8 cellular contexts compared by ENCODE assay signal in genomic region chr9:135500071-135500524, GRCh38. TPM values are rescaled to one million over a fixed set of nuclear protein-coding genes. Genes with fewer than 3 reads are reported as not detected.
DNase-seq lines count a peak whose midpoint lies in the region; ATAC-seq, FAIRE-seq and TF ChIP-seq lines count a peak whose summit lies in the region.

No MANE protein-coding gene starts in this region.

- peak overlapping the region; percentile 88 for H3K4me2 ChIP-seq in K562 (ENCODE audit: insufficient read depth, low read length)

- CTCF ChIA-PET in K562 (lab: Yijun Ruan, JAX; ENCODE audit: low intra/inter-chr PET ratio): interaction anchor here (0.7 kb wide), 1 partner anchor 1707 kb away, joined by 3 read pairs; no protein-coding TSS in a partner anchor

- peak; percentile 25 for ATAC-seq in GM19395 (IDR thresholded peaks at IDR 0.05; ENCODE audit: unreplicated experiment)
- peak; percentile 16 for ATAC-seq in K562
- ATAC-seq in GM21515 (IDR thresholded peaks at IDR 0.05; ENCODE audit: unreplicated experiment): no peak

- H3K4me1 ChIP-seq in HUES6 (ENCODE audit: control insufficient read depth, insufficient read depth, low read length) (peaks cover 11% of the 10 kb centered on the region), K562 (replicated peaks in 1 of 2; ENCODE audit: control insufficient read depth in 2 of 2, insufficient read depth in 2 of 2, low read length in 2 of 2) (peaks cover 8 to 64% of the 10 kb centered on the region in 2 experiments)

- intact Hi-C loops in K562 (cut with micrococcal nuclease): loop anchor here (2.0 kb wide), 1 partner anchor 59 kb away; no protein-coding TSS in a partner anchor

- TF ChIP-seq CTCF in K562 (IDR thresholded peaks at IDR 0.05 in 2 of 3, conservative IDR thresholded peaks at IDR 0.05 in 1 of 3; ENCODE audit: insufficient read depth in 2 of 3, low read depth in 1 of 3, low read length in 3 of 3) (no peak), kidney epithelial cell (IDR thresholded peaks at IDR 0.05; ENCODE audit: insufficient read depth, low read length, poor library complexity, severe bottlenecking) (no peak)

- POLR2A ChIA-PET in K562 (lab: Yijun Ruan, JAX): interaction anchor here (0.7 kb wide), 1 partner anchor 13 kb away, joined by 3 read pairs; no protein-coding TSS in a partner anchor

- no peak for FAIRE-seq in K562 (lab: Jason Lieb, UNC)

- no peak for TF ChIP-seq EP300 in K562 (IDR thresholded peaks at IDR 0.05; ENCODE audit: low read length)

- WGBS in K562 (ENCODE audit: insufficient coverage, low coverage, missing lambda C conversion rate): 1% methylated on average over 23 of the region's 29 CpGs

- DNase-seq in K562 (ENCODE audit: extremely low read depth in 1 of 4, low spot score in 3 of 4): no peak
- DNase-seq in kidney epithelial cell (ENCODE audit: low read depth): no peak
- peak; percentile 25 for DNase-seq in superior temporal gyrus (ENCODE audit: extremely low spot score)
- no peak for DNase-seq in H4 (ENCODE audit: low spot score)
- DNase-seq in kidney glomerular epithelial cell (lab: John Stamatoyannopoulos, UW): no peak

- in situ Hi-C loops in K562 (cut with MboI): no loop called here

- no peak for TF ChIP-seq RAD21 in K562 (CRISPR knock-in tag; conservative IDR thresholded peaks at IDR 0.05 in 1 of 2, IDR thresholded peaks at IDR 0.05 in 1 of 2)

- H3K9me1 ChIP-seq in K562 (ENCODE audit: control insufficient read depth, insufficient read depth, low read length): no peaks in the 10 kb centered on the region

- H3K79me2 ChIP-seq in K562 (ENCODE audit: control insufficient read depth, insufficient read depth, low read length): peaks cover 41% of the 10 kb centered on the region

- H3K9ac ChIP-seq in HUES6 (ENCODE audit: low read length): peak overlapping the region; percentile 5
- peak overlapping the region; percentile 92 to 93; a peak in 3 of 4 replicates for H3K9ac ChIP-seq in K562 (ENCODE audit: insufficient read depth in 1 of 2, low read depth in 2 of 2, low read length in 2 of 2)

- H3K36me3 ChIP-seq in HUES6 (ENCODE audit: control insufficient read depth, insufficient read depth, low read length) (peaks cover 35% of the 10 kb centered on the region), K562 (ENCODE audit: control insufficient read depth, insufficient read depth, low read length) (peaks cover 37% of the 10 kb centered on the region), kidney epithelial cell (ENCODE audit: control insufficient read depth, insufficient read depth, low read length) (no peaks in the 10 kb centered on the region)

- H3K27ac ChIP-seq in HUES6 (ENCODE audit: low read depth, low read length): no peak overlapping the region
- no peak overlapping the region; the same call in 2 of the 3 replicates for H3K27ac ChIP-seq in K562 (ENCODE audit: extremely low read depth, low read depth, low read length)

- peak overlapping the region; percentile 89 for H2AFZ ChIP-seq in K562 (ENCODE audit: low read depth, low read length)

- H3K9me3 ChIP-seq in HUES6 (ENCODE audit: control insufficient read depth, insufficient read depth, low read depth, low read length) (no peaks in the 10 kb centered on the region), K562 (replicated peaks; ENCODE audit: control insufficient read depth, insufficient read depth, low read depth, low read length) (no peaks in the 10 kb centered on the region)

- no TSS peak for BruUV-seq in K562 (replicated peaks; lab: Mats Ljungman, UMichigan)

- TF ChIP-seq POLR2A in K562 (conservative IDR thresholded peaks at IDR 0.05): no peak

- H4K20me1 ChIP-seq in K562 (replicated peaks; ENCODE audit: control insufficient read depth, insufficient read depth, low read length): peaks cover 21% of the 10 kb centered on the region

- H3K4me3 ChIP-seq in HUES6 (ENCODE audit: low read depth, low read length) (peak overlapping the region; percentile 96), K562 (peak overlapping the region; percentile 78), kidney epithelial cell (ENCODE audit: low read depth, low read length) (peak overlapping the region; percentile 82)

- H3K27me3 ChIP-seq in HUES6 (ENCODE audit: control insufficient read depth, insufficient read depth, low read length): no peaks in the 10 kb centered on the region; the same call in 1 of the 2 replicates
- H3K27me3 ChIP-seq in K562 (ENCODE audit: control insufficient read depth in 2 of 2, insufficient read depth in 2 of 2, low read length in 2 of 2): no peaks in the 10 kb centered on the region
- no peaks in the 10 kb centered on the region for H3K27me3 ChIP-seq in kidney epithelial cell (ENCODE audit: control insufficient read depth, insufficient read depth, low read length)

RNA-seq across cellular contexts. Expression of gene MRPS2, which starts 0.4 kb away (rescaled TPM):
- 22.8 and 99.4 TPM in 2 replicates for total RNA-seq in K562 (2011; cell fraction: chromatin; rRNA removed; ENCODE audit: low replicate concordance)
- total RNA-seq in K562 (2011; cell fraction: nucleolus; rRNA removed): 83.4 and 87.4 TPM in 2 replicates
- total RNA-seq in K562 (2011; cell fraction: nucleoplasm; rRNA removed): 44.5 and 53.2 TPM in 2 replicates
- total RNA-seq in K562 (2014; rRNA removed): 120 and 168 TPM in 2 replicates
- 27.3 and 39.7 TPM in 2 replicates for total RNA-seq in K562 (2014; rRNA removed; fragmentation: Illumina TruSeq; extraction: Trizol)
- 73.9 and 75.9 TPM in 2 replicates for total RNA-seq in K562 (2015; rRNA removed; fragmentation: Illumina TruSeq; extraction: Trizol)
- total RNA-seq in K562 (2021): 106 and 110 TPM in 2 replicates
- polyA plus RNA-seq in K562 (2011; rRNA removed): 81.3 and 135 TPM in 2 replicates
- polyA plus RNA-seq in K562 (2011; cell fraction: cytosol; rRNA removed): 412 and 778 TPM in 2 replicates
- polyA plus RNA-seq in K562 (2011; cell fraction: nucleus; rRNA removed): 169 and 254 TPM in 2 replicates
- polyA plus RNA-seq in K562 (2012): 119 and 130 TPM in 2 replicates
- 167 and 221 TPM in 2 replicates for polyA plus RNA-seq in K562 (2014; fragmentation: Illumina TruSeq; extraction: Trizol)
- polyA plus RNA-seq in K562 (2014; fragmentation: Nextera tagmentation; extraction: Ambion mirVana): 10 to 100 TPM in 1 of 2 experiments, 1 to 10 TPM in 1; 8.0 to 10.9 TPM
- polyA plus RNA-seq in K562 (2014; rRNA removed): 128 and 133 TPM in 2 replicates
- 77.8 and 115 TPM in 2 replicates for polyA minus RNA-seq in K562 (2011; rRNA and poly(A)+ RNA removed)
- 140 and 152 TPM in 2 replicates for polyA minus RNA-seq in K562 (2011; cell fraction: cytosol; rRNA and poly(A)+ RNA removed)
- polyA minus RNA-seq in K562 (2011; cell fraction: nucleus; rRNA and poly(A)+ RNA removed): 44.6 and 49.4 TPM in 2 replicates
- total RNA-seq in kidney epithelial cell: 72.4 and 93.2 TPM in 2 replicates
- total RNA-seq in H4 (2014; rRNA removed; shearing (Covaris generic)): 30.3 and 34.6 TPM in 2 replicates

RNA-seq across cellular contexts. Expression of gene PPP1R26, which starts 20.5 kb away (rescaled TPM):
- 19.1 and 41.6 TPM in 2 replicates for total RNA-seq in K562 (2011; cell fraction: chromatin; rRNA removed; ENCODE audit: low replicate concordance)
- 25.8 and 36.4 TPM in 2 replicates for total RNA-seq in K562 (2011; cell fraction: nucleolus; rRNA removed)
- total RNA-seq in K562 (2011; cell fraction: nucleoplasm; rRNA removed): 20.5 and 21.5 TPM in 2 replicates
- total RNA-seq in K562 (2014; rRNA removed) (25.1 and 29.6 TPM in 2 replicates), K562 (2014; rRNA removed; fragmentation: Illumina TruSeq; extraction: Trizol) (8.1 and 11.3 TPM in 2 replicates), K562 (2015; rRNA removed; fragmentation: Illumina TruSeq; extraction: Trizol) (18.2 and 19.4 TPM in 2 replicates), K562 (2021) (23.6 and 26.8 TPM in 2 replicates), kidney epithelial cell (47.2 and 48.0 TPM in 2 replicates)
- polyA plus RNA-seq in K562 (2011; rRNA removed) (8.6 and 9.3 TPM in 2 replicates), K562 (2014; fragmentation: Illumina TruSeq; extraction: Trizol) (8.0 and 12.4 TPM in 2 replicates), K562 (2014; fragmentation: Nextera tagmentation; extraction: Ambion mirVana) (under 1 TPM; 0.77 to 0.89 TPM), K562 (2014; rRNA removed) (15.0 and 15.6 TPM in 2 replicates)
- 9.9 and 15.5 TPM in 2 replicates for polyA plus RNA-seq in K562 (2011; cell fraction: cytosol; rRNA removed)
- 18.4 and 32.2 TPM in 2 replicates for polyA plus RNA-seq in K562 (2011; cell fraction: nucleus; rRNA removed)
- polyA plus RNA-seq in K562 (2012): 19.0 and 28.0 TPM in 2 replicates
- 10.1 and 23.5 TPM in 2 replicates for polyA minus RNA-seq in K562 (2011; rRNA and poly(A)+ RNA removed)
- polyA minus RNA-seq in K562 (2011; cell fraction: cytosol; rRNA and poly(A)+ RNA removed): 16.4 and 18.4 TPM in 2 replicates
- 7.4 and 8.1 TPM in 2 replicates for polyA minus RNA-seq in K562 (2011; cell fraction: nucleus; rRNA and poly(A)+ RNA removed)
- total RNA-seq in H4 (2014; rRNA removed; shearing (Covaris generic)): 9.2 and 10.3 TPM in 2 replicates

RNA-seq across cellular contexts. Expression of gene LCN1, which starts 21.1 kb away (rescaled TPM):
- not detected in 2 replicates for total RNA-seq in K562 (2011; cell fraction: chromatin; rRNA removed; ENCODE audit: low replicate concordance)
- total RNA-seq in K562 (2011; cell fraction: nucleolus; rRNA removed): not detected in 2 replicates
- total RNA-seq in K562 (2011; cell fraction: nucleoplasm; rRNA removed): not detected in 2 replicates
- total RNA-seq in K562 (2014; rRNA removed) (not detected in 2 replicates), K562 (2014; rRNA removed; fragmentation: Illumina TruSeq; extraction: Trizol) (not detected in 2 replicates), K562 (2015; rRNA removed; fragmentation: Illumina TruSeq; extraction: Trizol) (not detected in 2 replicates), K562 (2021) (not detected in 2 replicates), kidney epithelial cell (not detected in 2 replicates)
- polyA plus RNA-seq in K562 (2011; rRNA removed) (not detected in 2 replicates), K562 (2014; fragmentation: Illumina TruSeq; extraction: Trizol) (not detected in 2 replicates), K562 (2014; fragmentation: Nextera tagmentation; extraction: Ambion mirVana) (not detected), K562 (2014; rRNA removed) (not detected in 2 replicates)
- not detected in 2 replicates for polyA plus RNA-seq in K562 (2011; cell fraction: cytosol; rRNA removed)
- not detected in 2 replicates for polyA plus RNA-seq in K562 (2011; cell fraction: nucleus; rRNA removed)
- polyA plus RNA-seq in K562 (2012): not detected in 2 replicates
- not detected in 2 replicates for polyA minus RNA-seq in K562 (2011; rRNA and poly(A)+ RNA removed)
- polyA minus RNA-seq in K562 (2011; cell fraction: cytosol; rRNA and poly(A)+ RNA removed): not detected in 2 replicates
- polyA minus RNA-seq in K562 (2011; cell fraction: nucleus; rRNA and poly(A)+ RNA removed): not detected in 2 replicates
- total RNA-seq in H4 (2014; rRNA removed; shearing (Covaris generic)): not detected in 2 replicates

RNA-seq across cellular contexts. Expression of gene OBP2A, which starts 45.8 kb away (rescaled TPM):
- not detected in 2 replicates for total RNA-seq in K562 (2011; cell fraction: chromatin; rRNA removed; ENCODE audit: low replicate concordance)
- total RNA-seq in K562 (2011; cell fraction: nucleolus; rRNA removed): not detected in 2 replicates
- not detected in 2 replicates for total RNA-seq in K562 (2011; cell fraction: nucleoplasm; rRNA removed)
- total RNA-seq in K562 (2014; rRNA removed): not detected in 2 replicates
- total RNA-seq in K562 (2014; rRNA removed; fragmentation: Illumina TruSeq; extraction: Trizol): not detected in 2 replicates
- total RNA-seq in K562 (2015; rRNA removed; fragmentation: Illumina TruSeq; extraction: Trizol): not detected in 2 replicates
- total RNA-seq in K562 (2021): not detected in 2 replicates
- not detected in 2 replicates for polyA plus RNA-seq in K562 (2011; rRNA removed)
- not detected in 2 replicates for polyA plus RNA-seq in K562 (2011; cell fraction: cytosol; rRNA removed)
- polyA plus RNA-seq in K562 (2011; cell fraction: nucleus; rRNA removed): not detected in 2 replicates
- not detected in 2 replicates for polyA plus RNA-seq in K562 (2012)
- not detected in 2 replicates for polyA plus RNA-seq in K562 (2014; fragmentation: Illumina TruSeq; extraction: Trizol)
- polyA plus RNA-seq in K562 (2014; fragmentation: Nextera tagmentation; extraction: Ambion mirVana): not detected
- polyA plus RNA-seq in K562 (2014; rRNA removed): not detected in 2 replicates
- not detected in 2 replicates for polyA minus RNA-seq in K562 (2011; rRNA and poly(A)+ RNA removed)
- polyA minus RNA-seq in K562 (2011; cell fraction: cytosol; rRNA and poly(A)+ RNA removed): not detected in 2 replicates
- not detected in 2 replicates for polyA minus RNA-seq in K562 (2011; cell fraction: nucleus; rRNA and poly(A)+ RNA removed)
- total RNA-seq in kidney epithelial cell: not detected in 2 replicates
- total RNA-seq in H4 (2014; rRNA removed; shearing (Covaris generic)): not detected in 2 replicates
